Comparison of ENCODE assay signal across 8 cellular contexts in genomic region chr3:130043694-130044093, GRCh38. TPM values are rescaled to one million over a fixed set of nuclear protein-coding genes. Genes with fewer than 3 reads are reported as not detected.
"Had no signal": no experiment of that assay in that cellular context is flagged by ENCODE, and none has a peak within 500 bp of the region (broad histone marks: within the 10 kb centered on the region; RNA-seq: fewer than 3 reads in every experiment).

No MANE protein-coding gene starts in this region.

RNA-seq across cellular contexts. Expression of gene ALG1L2, which starts 37.9 kb away (rescaled TPM):
- total RNA-seq: activated CD4-positive, alpha-beta memory T cell treated with anti-CD3 and anti-CD28 coated beads for 36 hours; activated CD4-positive, alpha-beta T cell treated with anti-CD3 and anti-CD28 coated beads, Interleukin-2, amount 10 ng/mL, durations not matched to agents 24 days and 14 days; activated naive CD4-positive, alpha-beta T cell treated with anti-CD3 and anti-CD28 coated beads for 36 hours; activated T-cell treated with anti-CD3 and anti-CD28 coated beads, Interleukin-2, amount 50 U/mL, for 72 hours; activated T-helper 1 cell treated with anti-CD3 and anti-CD28 coated beads, Interleukin-12 subunit alpha, Interleukin-12 subunit beta, Interleukin-2, Interleukin-4 antibody, amounts not matched to agents 30 ng/mL and 10 ng/mL and 1 ng/mL, durations not matched to agents 14 hours and 24 hours and 36 hours; body of pancreas had no signal
- polyA plus RNA-seq: adrenal gland, aorta had no signal
